8 cellular contexts compared by ENCODE assay signal in genomic region chr3:127628788-127629456, GRCh38. TPM values are rescaled to one million over a fixed set of nuclear protein-coding genes. Genes with fewer than 3 reads are reported as not detected.
DNase-seq lines count a peak whose midpoint lies in the region; FAIRE-seq lines count a peak whose summit lies in the region.

A gene with protein sequence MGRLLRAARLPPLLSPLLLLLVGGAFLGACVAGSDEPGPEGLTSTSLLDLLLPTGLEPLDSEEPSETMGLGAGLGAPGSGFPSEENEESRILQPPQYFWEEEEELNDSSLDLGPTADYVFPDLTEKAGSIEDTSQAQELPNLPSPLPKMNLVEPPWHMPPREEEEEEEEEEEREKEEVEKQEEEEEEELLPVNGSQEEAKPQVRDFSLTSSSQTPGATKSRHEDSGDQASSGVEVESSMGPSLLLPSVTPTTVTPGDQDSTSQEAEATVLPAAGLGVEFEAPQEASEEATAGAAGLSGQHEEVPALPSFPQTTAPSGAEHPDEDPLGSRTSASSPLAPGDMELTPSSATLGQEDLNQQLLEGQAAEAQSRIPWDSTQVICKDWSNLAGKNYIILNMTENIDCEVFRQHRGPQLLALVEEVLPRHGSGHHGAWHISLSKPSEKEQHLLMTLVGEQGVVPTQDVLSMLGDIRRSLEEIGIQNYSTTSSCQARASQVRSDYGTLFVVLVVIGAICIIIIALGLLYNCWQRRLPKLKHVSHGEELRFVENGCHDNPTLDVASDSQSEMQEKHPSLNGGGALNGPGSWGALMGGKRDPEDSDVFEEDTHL (plus strand): TSS chr3:127629185. CDS start chr3:127629220, 35 bp downstream.

- H3K36me3 ChIP-seq in small intestine (ENCODE audit: control insufficient read depth in 2 of 2, insufficient read depth in 2 of 2, low read length in 2 of 2) = no peaks in the 10 kb centered on the region

- peaks cover 3% of the 10 kb centered on the region for H3K36me3 Mint-ChIP-seq in T-helper 1 cell treated with Interleukin-12 subunit alpha and Interleukin-12 subunit beta and Interleukin-4 antibody, amounts not matched to agents 30 μg/mL and 1 μg/mL, for 36 hours (ENCODE audit: low read depth)

- peak within 1 kb of the TSS; percentile 33 for H3K27ac Mint-ChIP-seq in T-helper 1 cell treated with Interleukin-12 subunit alpha and Interleukin-12 subunit beta and Interleukin-4 antibody, amounts not matched to agents 30 μg/mL and 1 μg/mL, for 36 hours

- H3K4me1 Mint-ChIP-seq in T-helper 1 cell treated with Interleukin-12 subunit alpha and Interleukin-12 subunit beta and Interleukin-4 antibody, amounts not matched to agents 30 μg/mL and 1 μg/mL, for 36 hours (ENCODE audit: low read depth) = peaks cover 13% of the 10 kb centered on the region

- H3K9me3 ChIP-seq in small intestine (ENCODE audit: control insufficient read depth, low read depth) = no peaks in the 10 kb centered on the region

- peak; percentile 52 for DNase-seq in NCI-H2029 (lab: John Stamatoyannopoulos, UW)
- no peak for DNase-seq in NCI-H2029 treated with DMSO at 0.1 percent for 48 hours (lab: John Stamatoyannopoulos, UW)
- DNase-seq in HUDEP-2 (lab: John Stamatoyannopoulos, UW; ENCODE audit: unreplicated experiment in 76 of 76) = peak in 68 of 76 experiments; percentile 5 to 79 (median 58)
- DNase-seq in central memory CD4-positive, alpha-beta T cell = peak; percentile 27
- DNase-seq in iris pigment epithelial cell (ENCODE audit: low read depth) = peak; percentile 63
- DNase-seq in small intestine = peak; percentile 38
- DNase-seq in NCI-H1048 (lab: John Stamatoyannopoulos, UW) = no peak

- no peaks in the 10 kb centered on the region for H3K9me3 Mint-ChIP-seq in T-helper 1 cell treated with Interleukin-12 subunit alpha and Interleukin-12 subunit beta and Interleukin-4 antibody, amounts not matched to agents 30 μg/mL and 1 μg/mL, for 36 hours

- peak within 1 kb of the TSS; percentile 38 to 62 for H3K4me3 ChIP-seq in small intestine (ENCODE audit: low read depth in 1 of 2, low read length in 2 of 2)

- no peaks in the 10 kb centered on the region for H3K27me3 ChIP-seq in small intestine (ENCODE audit: control insufficient read depth in 2 of 2, insufficient read depth in 2 of 2, low read length in 2 of 2)

- no peak within 1 kb of the TSS for H3K27ac ChIP-seq in small intestine (ENCODE audit: low read depth in 1 of 2, low read length in 1 of 2)

- H3K4me3 Mint-ChIP-seq in T-helper 1 cell treated with Interleukin-12 subunit alpha and Interleukin-12 subunit beta and Interleukin-4 antibody, amounts not matched to agents 30 μg/mL and 1 μg/mL, for 36 hours = peak within 1 kb of the TSS; percentile 78

- FAIRE-seq in small intestine (lab: Jason Lieb, UNC) = no peak

- H3K27me3 Mint-ChIP-seq in T-helper 1 cell treated with Interleukin-12 subunit alpha and Interleukin-12 subunit beta and Interleukin-4 antibody, amounts not matched to agents 30 μg/mL and 1 μg/mL, for 36 hours (ENCODE audit: low read depth) = peaks cover 69% of the 10 kb centered on the region

- peaks cover 0 to 3% of the 10 kb centered on the region in 2 donors for H3K4me1 ChIP-seq in small intestine (ENCODE audit: control insufficient read depth in 2 of 2, insufficient read depth in 1 of 2, low read depth in 1 of 2, low read length in 1 of 2)

- 3 to 11% (median 8%) methylated on average over 55 to 104 of the region's 104 CpGs for WGBS in small intestine, 3 donors

RNA-seq across cellular contexts. Expression of the gene that starts here (rescaled TPM):
- polyA plus RNA-seq in small intestine = 10 to 100 TPM in 1 of 3 donors, 1 to 10 TPM in 2; 1.6 to 17.0 (median 3.8) TPM

Comparison
In these comparisons a context has a peak if more than half of its experiments do, and no peak if none do; other contexts are left out.
1. DNase-seq: peak in NCI-H2029 (single experiment), HUDEP-2 (68 of 76), central memory CD4-positive, alpha-beta T cell (single experiment), iris pigment epithelial cell (single experiment) and small intestine (single experiment); none in NCI-H2029 treated with DMSO at 0.1 percent for 48 hours (single experiment) and NCI-H1048 (single experiment).